In the genomic region with DNA sequence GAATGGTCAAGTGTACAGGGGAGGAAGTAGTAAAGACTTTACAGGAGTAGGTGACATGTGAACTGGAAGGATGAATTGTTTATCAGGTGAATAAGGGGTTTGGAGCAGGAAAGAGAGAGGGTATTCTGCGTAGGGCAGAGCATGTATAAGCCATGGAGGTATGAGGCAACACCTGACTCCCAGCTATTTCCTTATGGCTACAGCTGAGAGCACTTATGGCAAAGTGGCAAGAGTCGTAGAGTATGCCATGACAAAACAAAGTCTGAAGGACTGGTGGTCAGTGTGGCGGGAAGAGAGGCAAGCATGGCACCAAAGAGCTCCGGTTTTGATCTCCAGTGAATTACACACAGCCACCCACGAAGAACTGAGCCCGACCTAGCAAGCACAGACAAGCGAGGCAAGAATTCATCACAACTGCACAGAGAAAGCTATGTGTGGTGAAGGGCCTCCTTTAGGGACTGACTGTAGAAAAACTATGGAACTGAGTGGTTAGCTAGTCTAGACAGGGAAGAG, we compare ENCODE assay signal across 18 cellular contexts. TPM values are rescaled to one million over a fixed set of nuclear protein-coding genes. Genes with fewer than 3 reads are reported as not detected.
"Had no signal": no experiment of that assay in that cellular context is flagged by ENCODE, and none has a peak within 500 bp of the region (broad histone marks: within the 10 kb centered on the region; RNA-seq: fewer than 3 reads in every experiment).

No MANE protein-coding gene starts in this region.

- H3K4me1 ChIP-seq: prostate gland had no signal

- H3K4me3 ChIP-seq: prostate gland, suprapubic skin had no signal

- DNase-seq: activated CD4-positive, alpha-beta memory T cell treated with anti-CD3 and anti-CD28 coated beads, Interleukin-2, amount 10 ng/mL, durations not matched to agents 7 days and 5 days; activated CD4-positive, alpha-beta T cell treated with anti-CD3 and anti-CD28 coated beads for 36 hours; activated naive CD4-positive, alpha-beta T cell treated with anti-CD3 and anti-CD28 coated beads, Interleukin-2, amount 50 U/mL, for 16 hours; activated T-cell treated with anti-CD3 and anti-CD28 coated beads, Interleukin-2, amount 50 U/mL, for 24 hours; amniotic stem cell; cortex of kidney; effector memory CD4-positive, alpha-beta T cell; foreskin melanocyte; head of caudate nucleus; right cardiac atrium; small intestine; stimulated activated CD4-positive, alpha-beta T cell treated with anti-CD3 and anti-CD28 coated beads, Interleukin-4, amount 100 ng/mL, for 24 hours; stimulated activated naive CD4-positive, alpha-beta T cell treated with Interleukin-2 at 50 U/mL for 16 hours; T-helper 2 cell had no signal

- H3K27me3 ChIP-seq: suprapubic skin had no signal

- FAIRE-seq: small intestine had no signal

- ATAC-seq: activated CD4-positive, alpha-beta T cell treated with anti-CD3 and anti-CD28 coated beads for 36 hours; natural killer cell treated with Interleukin-12 subunit alpha and Interleukin-12 subunit beta and Interleukin-15 and Interleukin-18, amount 100 ng/mL, for 72 hours; right cardiac atrium had no signal

- H3K9me3 ChIP-seq: prostate gland, suprapubic skin had no signal

- H3K27ac ChIP-seq: prostate gland, suprapubic skin had no signal

- H3K36me3 ChIP-seq: prostate gland, suprapubic skin had no signal

RNA-seq across cellular contexts. Expression of gene MPL, which starts 39.2 kb away (rescaled TPM):
- total RNA-seq: activated CD4-positive, alpha-beta memory T cell treated with anti-CD3 and anti-CD28 coated beads, Interleukin-2, amount 10 ng/mL, durations not matched to agents 7 days and 5 days; activated CD4-positive, alpha-beta T cell treated with anti-CD3 and anti-CD28 coated beads for 36 hours; fibroblast of lung; natural killer cell treated with Interleukin-12 subunit alpha and Interleukin-12 subunit beta and Interleukin-15 and Interleukin-18, amount 100 ng/mL, for 72 hours; prostate gland; suprapubic skin had no signal
